In the genomic region with DNA sequence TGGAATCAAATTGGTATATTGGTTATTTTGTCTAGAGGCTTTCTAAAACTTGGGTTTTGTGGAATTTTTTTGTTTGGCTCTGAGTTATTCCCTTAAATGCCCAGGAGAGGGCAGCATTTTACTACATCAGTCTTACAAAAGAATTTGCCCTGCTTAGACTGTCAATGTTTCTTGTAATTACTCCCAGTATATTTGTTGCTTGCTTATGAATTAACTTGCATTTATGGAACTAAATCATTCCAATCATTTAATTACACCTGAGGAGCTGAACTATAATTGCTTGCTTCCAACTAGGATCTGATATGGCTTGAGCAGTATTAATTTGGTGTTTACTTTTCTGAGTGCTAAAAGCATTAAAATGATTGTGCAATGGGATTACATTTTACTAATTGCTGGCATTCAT, we compare ENCODE assay signal across 7 cellular contexts. TPM values are rescaled to one million over a fixed set of nuclear protein-coding genes. Genes with fewer than 3 reads are reported as not detected.
DNase-seq lines count a peak whose midpoint lies in the region; ATAC-seq, FAIRE-seq and TF ChIP-seq lines count a peak whose summit lies in the region.

No MANE protein-coding gene starts in this region.

- H3K9ac ChIP-seq in Karpas-422 (ENCODE audit: low read length): no peak overlapping the region
- no peak overlapping the region for H3K9ac ChIP-seq in PC-3 (ENCODE audit: low read length)

- H3K4me1 ChIP-seq in Karpas-422 (ENCODE audit: low read length) (no peaks in the 10 kb centered on the region), PC-3 (ENCODE audit: insufficient read depth, low read length) (no peaks in the 10 kb centered on the region; the same call in 1 of the 2 replicates), esophagus muscularis mucosa (no peaks in the 10 kb centered on the region), pancreas (peaks cover 0 to 3% (median 0%) of the 10 kb centered on the region in 3 donors)

- POLR2A ChIA-PET in PC-3 (lab: Charles Lee; ENCODE audit: unreplicated experiment): no interaction called here

- BruUV-seq in PC-3 (replicated peaks; lab: Mats Ljungman, UMichigan): no TSS peak

- peak; percentile 90 for FAIRE-seq in pancreas (lab: Jason Lieb, UNC)

- CTCF ChIA-PET in PC-3 (lab: Charles Lee): interaction anchor here (1.1 kb wide), 1 partner anchor 353 kb away, joined by 4 read pairs; no protein-coding TSS in a partner anchor

- no peak for TF ChIP-seq POLR2A in esophagus muscularis mucosa (IDR thresholded peaks at IDR 0.05; ENCODE audit: low read depth)

- intact Hi-C loops in PC-3 (cut with micrococcal nuclease) (loop anchor here (1.0 to 5.0 kb wide), 7 partner anchors 82 to 628 kb away; no protein-coding TSS in a partner anchor), esophagus muscularis mucosa (cut with DNase I) (loop anchor here (5.0 kb wide), 1 partner anchor 626 kb away; no protein-coding TSS in a partner anchor), pancreas (cut with DNase I) (loop anchor here in 2 of 3 donors (10.0 kb wide), 1 partner anchor 628 kb away; no protein-coding TSS in a partner anchor)

- no peak for DNase-seq in GM06990 (ENCODE audit: extremely low read depth, insufficient read length)
- DNase-seq in Karpas-422: peak; percentile 81
- DNase-seq in PC-3: peak; percentile 79
- DNase-seq in esophagus muscularis mucosa (ENCODE audit: extremely low spot score): no peak
- no peak for DNase-seq in pancreas
- no peak for DNase-seq in stimulated activated CD4-positive, alpha-beta T cell treated with anti-CD3 and anti-CD28 coated beads, Interleukin-4, amount 100 ng/mL, for 1 hour

- H3K79me2 ChIP-seq in Karpas-422 (ENCODE audit: low read length) (no peaks in the 10 kb centered on the region), PC-3 (ENCODE audit: low read length) (peaks cover 16% of the 10 kb centered on the region)

- no peaks in the 10 kb centered on the region for H4K20me1 ChIP-seq in Karpas-422 (ENCODE audit: insufficient read depth, low read depth, low read length)
- H4K20me1 ChIP-seq in PC-3 (ENCODE audit: low read length): no peaks in the 10 kb centered on the region

- H2AFZ ChIP-seq in Karpas-422 (ENCODE audit: low read length) (no peak overlapping the region), PC-3 (ENCODE audit: low read length) (no peak overlapping the region)

- ATAC-seq in PC-3 (peak; percentile 65), pancreas (peak in 3 of 4 donors; percentile 72 to 81 (median 75)), HG02759 (IDR thresholded peaks at IDR 0.05; ENCODE audit: unreplicated experiment) (no peak)

- TF ChIP-seq EP300 in esophagus muscularis mucosa (IDR thresholded peaks at IDR 0.05): no peak

- H3F3A ChIP-seq in PC-3 (ENCODE audit: low read length, unreplicated experiment): no peaks in the 10 kb centered on the region

- H3K36me3 ChIP-seq in GM06990 (ENCODE audit: control insufficient read depth, insufficient read depth, low read length) (no peaks in the 10 kb centered on the region), Karpas-422 (ENCODE audit: insufficient read depth, low read length) (no peaks in the 10 kb centered on the region), PC-3 (ENCODE audit: low read depth, low read length) (no peaks in the 10 kb centered on the region; the same call in 1 of the 2 replicates), esophagus muscularis mucosa (peaks cover 0 to 9% (median 0%) of the 10 kb centered on the region in 4 donors), pancreas (no peaks in the 10 kb centered on the region)

- H3K27me3 ChIP-seq in GM06990 (replicated peaks; ENCODE audit: control insufficient read depth, insufficient read depth, low read length) (no peaks in the 10 kb centered on the region), Karpas-422 (ENCODE audit: low read length) (no peaks in the 10 kb centered on the region), PC-3 (ENCODE audit: low read length) (no peaks in the 10 kb centered on the region), esophagus muscularis mucosa (no peaks in the 10 kb centered on the region), pancreas (no peaks in the 10 kb centered on the region)

- H3K4me2 ChIP-seq in Karpas-422 (ENCODE audit: low read depth, low read length, poor library complexity, severe bottlenecking) (no peak overlapping the region), PC-3 (ENCODE audit: low read length) (peak overlapping the region; percentile 34; the same call in 1 of the 2 replicates)

- H3K27ac ChIP-seq in Karpas-422 (ENCODE audit: low read length): no peak overlapping the region
- H3K27ac ChIP-seq in PC-3 (ENCODE audit: low read length): no peak overlapping the region
- no peak overlapping the region for H3K27ac ChIP-seq in esophagus muscularis mucosa (replicated peaks in 1 of 4)
- H3K27ac ChIP-seq in pancreas: no peak overlapping the region

- peak; percentile 62 for TF ChIP-seq CTCF in GM06990 (IDR thresholded peaks at IDR 0.05; ENCODE audit: insufficient read depth, low read length, poor library complexity, severe bottlenecking)
- TF ChIP-seq CTCF in PC-3 (conservative IDR thresholded peaks at IDR 0.05; ENCODE audit: low read depth, low read length): peak; percentile 89
- TF ChIP-seq CTCF in esophagus muscularis mucosa (IDR thresholded peaks at IDR 0.05): peak; percentile 64 to 84 (median 74)
- peak; percentile 60 to 71 (median 67) for TF ChIP-seq CTCF in pancreas (IDR thresholded peaks at IDR 0.05)

- H3K4me3 ChIP-seq in GM06990 (replicated peaks; ENCODE audit: low read depth, low read length) (no peak overlapping the region), Karpas-422 (ENCODE audit: low read length) (no peak overlapping the region), PC-3 (ENCODE audit: low read length) (no peak overlapping the region), esophagus muscularis mucosa (no peak overlapping the region), pancreas (no peak overlapping the region)

- H3K9me3 ChIP-seq in Karpas-422 (ENCODE audit: low read length) (no peaks in the 10 kb centered on the region), PC-3 (ENCODE audit: low read length) (no peaks in the 10 kb centered on the region), esophagus muscularis mucosa (no peaks in the 10 kb centered on the region), pancreas (no peaks in the 10 kb centered on the region)

- H3K9me2 ChIP-seq in Karpas-422 (replicated peaks; ENCODE audit: insufficient read depth, low read length) (no peaks in the 10 kb centered on the region), PC-3 (replicated peaks; ENCODE audit: low read length) (no peaks in the 10 kb centered on the region)

RNA-seq across cellular contexts. Expression of a gene that starts 48.7 kb away (rescaled TPM):
- total RNA-seq in Karpas-422 (2014; rRNA removed; shearing (Covaris generic); ENCODE audit: low replicate concordance): not detected in 2 replicates
- total RNA-seq in PC-3 (2014; rRNA removed) (14.2 and 22.5 TPM in 2 replicates), esophagus muscularis mucosa (10 to 100 TPM in 2 of 4 donors, 1 to 10 TPM in 2; 6.5 to 21.2 (median 10.4) TPM), pancreas (1 to 10 TPM; 4.8 to 9.0 (median 7.8) TPM)
- polyA plus RNA-seq in pancreas: 1 to 10 TPM; 2.4 to 2.5 TPM

Comparison
In these comparisons a context has a peak if more than half of its experiments do, and no peak if none do; other contexts are left out.
1. DNase-seq: peak in Karpas-422 (single experiment) and PC-3 (single experiment); none in GM06990 (single experiment), esophagus muscularis mucosa (single experiment), pancreas (0 of 6) and stimulated activated CD4-positive, alpha-beta T cell treated with anti-CD3 and anti-CD28 coated beads, Interleukin-4, amount 100 ng/mL, for 1 hour (single experiment).
2. Peak in every context shown above with its lines, with median percentiles within 50 percentile points of each other: CTCF ChIP-seq.